16 cellular contexts compared by ENCODE assay signal in the genomic region with DNA sequence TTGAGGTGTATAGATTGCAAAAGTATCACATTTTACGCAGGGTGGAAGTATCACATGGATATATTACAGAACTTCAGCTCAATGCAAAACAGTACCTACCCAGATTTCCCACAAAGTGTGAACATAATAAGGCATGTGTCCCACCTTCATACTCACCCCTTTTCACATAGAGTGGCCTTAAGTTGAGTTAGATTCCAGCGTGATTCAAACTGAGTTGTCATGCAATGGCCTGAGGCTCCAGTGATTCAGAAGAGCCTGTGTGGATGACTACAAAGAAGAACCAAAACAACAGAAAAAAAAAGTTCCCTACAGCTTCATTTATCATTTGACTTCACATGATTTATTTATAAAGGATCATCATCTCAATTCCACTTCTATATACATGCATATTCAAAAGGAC.
"Had no signal": no experiment of that assay in that cellular context is flagged by ENCODE, and none has a peak within 500 bp of the region (broad histone marks: within the 10 kb centered on the region; RNA-seq: fewer than 3 reads in every experiment).

No MANE protein-coding gene starts in this region.

- ATAC-seq: activated T-helper 17 cell treated with anti-CD3 and anti-CD28 coated beads, Interleukin-2, amount 50 U/mL, for 72 hours; effector memory CD8-positive, alpha-beta T cell; left ventricle myocardium superior; natural killer cell treated with Interleukin-12 subunit alpha and Interleukin-12 subunit beta and Interleukin-15 and Interleukin-18, amount 100 ng/mL, for 72 hours; stimulated activated naive B cell treated with anti-CD40 and anti-IgM and Interleukin-4, amounts not matched to agents 10 μg/mL and 1 μg/mL and 100 μg/mL, for 72 hours had no signal

- H3K36me3 ChIP-seq: tibial nerve, vagina had no signal

- DNase-seq: activated CD4-positive, alpha-beta T cell treated with anti-CD3 and anti-CD28 coated beads, Interleukin-2, amount 50 U/mL, for 1 hour; activated naive CD4-positive, alpha-beta T cell treated with Interleukin-2 at 50 U/mL for 16 hours; aorta; dermis blood vessel endothelial cell; effector memory CD8-positive, alpha-beta T cell; hippocampal formation; left ventricle myocardium superior; posterior cingulate gyrus; stimulated activated CD4-positive, alpha-beta T cell treated with anti-CD3 and anti-CD28 coated beads, Interleukin-15, amount 100 ng/mL, for 24 hours; stimulated activated CD4-positive, alpha-beta T cell treated with anti-CD3 and anti-CD28 coated beads, Interleukin-4, amount 100 ng/mL, for 1 hour; stimulated activated naive B cell treated with anti-CD40 and anti-IgM and Interleukin-4, amounts not matched to agents 10 μg/mL and 1 μg/mL and 100 μg/mL, for 72 hours; substantia nigra had no signal

- H3K27me3 ChIP-seq: tibial nerve, vagina had no signal

- H3K27ac ChIP-seq: tibial nerve, vagina had no signal

- H3K4me1 ChIP-seq: tibial nerve, vagina had no signal

- H3K4me3 ChIP-seq: tibial nerve, vagina had no signal

- H3K9me3 ChIP-seq: tibial nerve, vagina had no signal
